Comparison of ENCODE assay signal across 8 cellular contexts in the genomic region with DNA sequence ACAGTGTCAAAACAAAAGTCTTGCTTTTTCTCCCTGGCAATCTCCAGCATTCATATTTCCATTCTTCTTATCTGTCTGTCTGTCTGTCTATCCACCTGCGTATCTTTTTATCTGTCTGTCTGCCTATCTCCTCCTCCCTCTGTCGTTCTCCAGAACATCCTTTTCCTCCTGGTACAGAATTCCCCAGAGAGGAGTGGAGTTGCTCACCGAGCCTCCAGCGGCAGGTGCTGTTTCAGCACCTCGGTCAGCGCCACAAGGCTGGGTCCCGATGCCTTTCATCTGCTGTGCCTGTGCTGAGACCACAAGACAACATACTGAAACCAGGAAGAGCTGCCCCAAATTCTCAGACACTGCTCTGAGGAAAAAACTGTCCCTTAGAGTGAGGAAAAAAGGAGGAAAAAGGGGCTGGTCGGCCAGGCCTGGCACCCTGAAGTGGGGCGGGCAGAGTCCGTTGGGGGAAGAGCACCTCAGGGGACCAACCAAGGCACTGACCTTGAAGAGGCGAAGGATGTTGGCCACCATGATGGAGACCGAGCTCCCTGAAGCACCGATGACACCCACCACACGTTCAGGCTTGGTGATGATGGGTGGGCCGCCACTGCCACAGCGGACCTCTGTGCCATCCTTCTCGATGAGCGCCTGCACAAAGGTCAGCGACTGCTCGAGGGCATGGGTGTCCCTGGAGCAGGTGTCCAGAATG. TPM values are rescaled to one million over a fixed set of nuclear protein-coding genes. Genes with fewer than 3 reads are reported as not detected.
A peak's percentile ranks its signal among the peaks of the same experiment; 100 is the strongest.
DNase-seq lines count a peak whose midpoint lies in the region; ATAC-seq and TF ChIP-seq lines count a peak whose summit lies in the region.

No MANE protein-coding gene starts in this region.

- H3K9me3 Mint-ChIP-seq in endothelial cell (ENCODE audit: unreplicated experiment) (no peaks in the 10 kb centered on the region), type B pancreatic cell (no peaks in the 10 kb centered on the region)

- intact Hi-C loops in left ventricle myocardium superior (cut with micrococcal nuclease) = no loop called here
- intact Hi-C loops in left ventricle myocardium inferior (cut with micrococcal nuclease) = no loop called here

- no peaks in the 10 kb centered on the region for H3K36me3 Mint-ChIP-seq in endothelial cell (ENCODE audit: low read depth, unreplicated experiment)
- H3K36me3 Mint-ChIP-seq in type B pancreatic cell = no peaks in the 10 kb centered on the region

- no peaks in the 10 kb centered on the region for H3K9me3 ChIP-seq in left ventricle myocardium inferior (replicated peaks)
- no peaks in the 10 kb centered on the region for H3K9me3 ChIP-seq in right atrium auricular region

- H3K4me3 ChIP-seq in left ventricle myocardium inferior (no peak overlapping the region), right atrium auricular region (no peak overlapping the region)

- H3K4me3 Mint-ChIP-seq in endothelial cell (ENCODE audit: unreplicated experiment) (no peak overlapping the region), type B pancreatic cell (no peak overlapping the region)

- no peak overlapping the region for H3K27ac Mint-ChIP-seq in endothelial cell (ENCODE audit: unreplicated experiment)
- no peak overlapping the region for H3K27ac Mint-ChIP-seq in type B pancreatic cell

- ATAC-seq in left ventricle myocardium superior = peak; percentile 33
- ATAC-seq in GM19023 (IDR thresholded peaks at IDR 0.05; ENCODE audit: unreplicated experiment) = no peak

- H3K4me1 Mint-ChIP-seq in endothelial cell (ENCODE audit: unreplicated experiment) (peaks cover 24% of the 10 kb centered on the region), type B pancreatic cell (ENCODE audit: unreplicated experiment) (peaks cover 4% of the 10 kb centered on the region)

- H3K4me1 ChIP-seq in left ventricle myocardium inferior (no peaks in the 10 kb centered on the region), right atrium auricular region (no peaks in the 10 kb centered on the region)

- peaks cover 10% of the 10 kb centered on the region for H3K27me3 Mint-ChIP-seq in endothelial cell (ENCODE audit: unreplicated experiment)
- H3K27me3 Mint-ChIP-seq in type B pancreatic cell = peaks cover 39% of the 10 kb centered on the region

- no peak for TF ChIP-seq CTCF in left ventricle myocardium inferior (IDR thresholded peaks at IDR 0.05; ENCODE audit: borderline replicate concordance)
- TF ChIP-seq CTCF in endothelial cell (IDR thresholded peaks at IDR 0.05; ENCODE audit: unreplicated experiment) = no peak
- TF ChIP-seq CTCF in type B pancreatic cell (conservative IDR thresholded peaks at IDR 0.05) = no peak
- no peak for TF ChIP-seq CTCF in right atrium auricular region (IDR thresholded peaks at IDR 0.05)

- H3K27me3 ChIP-seq in left ventricle myocardium inferior (ENCODE audit: low read depth) (peaks cover 98% of the 10 kb centered on the region), right atrium auricular region (no peaks in the 10 kb centered on the region)

- H3K27ac ChIP-seq in left ventricle myocardium inferior (replicated peaks) (no peak overlapping the region), right atrium auricular region (no peak overlapping the region)

- H3K36me3 ChIP-seq in left ventricle myocardium inferior = no peaks in the 10 kb centered on the region
- H3K36me3 ChIP-seq in right atrium auricular region = no peaks in the 10 kb centered on the region

- peak; percentile 57 for DNase-seq in left ventricle myocardium superior
- DNase-seq in left ventricle myocardium inferior = no peak
- peak; percentile 73 for DNase-seq in RPMI8226
- DNase-seq in endothelial cell (ENCODE audit: low spot score) = peak; percentile 79
- DNase-seq in type B pancreatic cell (ENCODE audit: extremely low spot score, unreplicated experiment) = peak; percentile 79
- DNase-seq in NK-92 treated with Interleukin-12 subunit alpha and Interleukin-12 subunit beta, amount 100 ng/mL, for 24 hours (lab: John Stamatoyannopoulos, UW) = no peak
- no peak for DNase-seq in right atrium auricular region (ENCODE audit: low spot score)

RNA-seq across cellular contexts. Expression of a gene that starts 13.3 kb away (rescaled TPM):
- total RNA-seq in left ventricle myocardium superior (not detected), left ventricle myocardium inferior (not detected), endothelial cell (ENCODE audit: unreplicated experiment) (2.6 TPM), type B pancreatic cell (ENCODE audit: low replicate concordance) (2.2 and 4.2 TPM in 2 replicates), right atrium auricular region (not detected)

Comparison
In these comparisons a context has a peak if more than half of its experiments do, and no peak if none do; other contexts are left out.
1. DNase-seq: peak in left ventricle myocardium superior (single experiment), RPMI8226 (single experiment), endothelial cell (single experiment) and type B pancreatic cell (single experiment); none in left ventricle myocardium inferior (single experiment), NK-92 treated with Interleukin-12 subunit alpha and Interleukin-12 subunit beta, amount 100 ng/mL, for 24 hours (single experiment) and right atrium auricular region (single experiment).